ENCODE assay signal across 14 cellular contexts in genomic region chr9:21750021-21750735, GRCh38.
"Had no signal": no experiment of that assay in that cellular context is flagged by ENCODE, and none has a peak within 500 bp of the region (broad histone marks: within the 10 kb centered on the region; RNA-seq: fewer than 3 reads in every experiment).

No MANE protein-coding gene starts in this region.

- H2AFZ ChIP-seq: hepatocyte had no signal

- H3K36me3 ChIP-seq: esophagus muscularis mucosa, pancreas, upper lobe of right lung had no signal

- H3K4me3 ChIP-seq: esophagus muscularis mucosa, hepatocyte, pancreas, testis, upper lobe of right lung had no signal

- H3K9me3 ChIP-seq: esophagus muscularis mucosa, pancreas, testis, upper lobe of right lung had no signal

- ATAC-seq: activated naive CD4-positive, alpha-beta T cell treated with anti-CD3 and anti-CD28 coated beads, Interleukin-2, amount 50 U/mL, for 72 hours; pancreas; stimulated activated naive CD8-positive, alpha-beta T cell treated with anti-CD3 and anti-CD28 coated beads, Interleukin-15, amount 100 ng/mL, for 72 hours; upper lobe of right lung had no signal

- H3K4me1 ChIP-seq: esophagus muscularis mucosa, pancreas, testis, upper lobe of right lung had no signal

- H3K27ac ChIP-seq: esophagus muscularis mucosa, hepatocyte, pancreas, testis, upper lobe of right lung had no signal

- DNase-seq: activated B cell treated with CpG ODN at 0.5 μM for 24 hours; activated CD4-positive, alpha-beta T cell treated with anti-CD3 and anti-CD28 coated beads, Interleukin-2, amount 10 ng/mL, durations not matched to agents 7 days and 5 days; caudate nucleus; kidney glomerular epithelial cell; pancreas; stimulated activated CD4-positive, alpha-beta T cell treated with anti-CD3 and anti-CD28 coated beads, Interleukin-15, amount 100 ng/mL, for 24 hours; stimulated activated CD4-positive, alpha-beta T cell treated with anti-CD3 and anti-CD28 coated beads, Interleukin-4, amount 100 ng/mL, for 24 hours; stimulated activated naive CD8-positive, alpha-beta T cell treated with anti-CD3 and anti-CD28 coated beads, Interleukin-15, amount 100 ng/mL, for 72 hours; T-helper 1 cell; testis; upper lobe of right lung had no signal

- H3K79me2 ChIP-seq: hepatocyte had no signal

- H3K4me2 ChIP-seq: hepatocyte had no signal

- H3K27me3 ChIP-seq: esophagus muscularis mucosa, hepatocyte, pancreas, testis had no signal
